In the genomic region with DNA sequence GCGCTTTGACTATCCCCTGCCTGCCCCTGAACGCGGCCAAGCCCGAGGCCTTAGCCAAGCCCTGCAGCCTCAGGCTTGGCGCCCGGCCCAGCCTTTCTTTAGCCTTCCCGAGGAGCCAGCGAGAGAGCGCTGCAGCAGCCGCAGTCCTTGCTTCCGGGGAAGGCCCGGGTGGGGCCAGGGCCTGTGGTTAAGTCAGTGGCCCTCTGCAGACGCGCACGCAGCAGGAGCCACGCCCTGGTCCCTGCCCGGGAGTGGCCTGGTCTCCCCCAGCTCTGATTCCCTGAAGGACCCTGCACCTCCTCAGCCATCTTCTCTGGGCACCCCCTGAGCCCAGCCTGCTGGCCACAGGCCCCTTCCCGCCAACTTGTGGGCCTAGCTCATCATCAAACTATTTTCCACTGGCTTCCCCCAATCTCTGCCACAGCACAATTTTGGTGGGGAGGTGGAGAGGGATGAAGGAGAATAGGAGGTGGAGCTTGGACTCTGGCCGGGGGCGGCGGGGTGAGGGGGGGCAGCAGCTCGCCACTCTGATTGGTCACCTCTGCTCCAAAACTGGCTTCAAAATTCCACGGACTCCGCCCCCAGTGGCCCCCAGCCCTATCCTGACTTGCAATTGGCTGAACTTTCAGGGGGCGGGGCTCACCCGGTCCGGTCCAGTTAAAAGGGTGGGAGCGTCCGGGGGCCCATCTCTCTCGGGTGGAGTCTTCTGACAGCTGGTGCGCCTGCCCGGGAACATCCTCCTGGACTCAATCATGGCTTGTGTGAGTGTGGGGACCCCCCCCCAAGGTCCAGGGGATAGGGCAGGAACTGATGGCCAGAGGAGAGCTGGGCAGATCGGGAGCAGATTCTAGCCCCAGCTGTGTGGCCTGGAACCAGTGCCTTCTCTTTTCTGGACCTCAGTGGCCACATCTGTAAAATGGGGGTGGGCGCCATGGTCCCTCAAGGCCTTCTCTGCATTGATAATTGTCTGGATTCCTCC, we compare ENCODE assay signal across 7 cellular contexts. TPM values are rescaled to one million over a fixed set of nuclear protein-coding genes. Genes with fewer than 3 reads are reported as not detected.
DNase-seq lines count a peak whose midpoint lies in the region; ATAC-seq, FAIRE-seq and TF ChIP-seq lines count a peak whose summit lies in the region.

LGALS1 (plus strand) TSS at position 686 of the 979 bp plus-strand sequence; CDS start at position 753, 67 bp downstream.

- TF ChIP-seq RAD21 in H1 (IDR thresholded peaks at IDR 0.05 in 1 of 2, conservative IDR thresholded peaks at IDR 0.05 in 1 of 2; ENCODE audit: low read depth in 2 of 2, low read length in 2 of 2): no peak

- POLR2A ChIA-PET in activated CD8-positive, alpha-beta T cell treated with anti-CD3 and anti-CD28 coated beads for 36 hours (lab: Charles Lee): interaction anchor here (0.5 to 8.2 kb wide), 13 partner anchors 8 to 1240 kb away, joined by 3 to 49 read pairs (median 5); partner anchors contain the start of genes GGA1, NOL12, PDXP and SH3BP1
- POLR2A ChIA-PET in H1 (lab: Charles Lee; ENCODE audit: partially characterized antibody): interaction anchor here (1.0 to 2.2 kb wide), 10 partner anchors 8 to 129 kb away, joined by 3 to 13 read pairs (median 4); partner anchors contain the start of genes GGA1, NOL12 and PDXP

- intact Hi-C loops in activated CD8-positive, alpha-beta T cell treated with anti-CD3 and anti-CD28 coated beads for 36 hours (cut with micrococcal nuclease): loop anchor here (5.0 kb wide), 1 partner anchor 38 kb away; the partner anchor contains the start of gene SH3BP1

- peak; percentile 49 for ATAC-seq in HG02798 (IDR thresholded peaks at IDR 0.05; ENCODE audit: poor library complexity, unreplicated experiment)
- peak; percentile 43 for ATAC-seq in activated CD8-positive, alpha-beta T cell treated with anti-CD3 and anti-CD28 coated beads for 36 hours

- H2BK20ac ChIP-seq in H1 (ENCODE audit: low read length): peak within 1 kb of the TSS; percentile 72; the same call in 1 of the 2 replicates

- H4K5ac ChIP-seq in H1 (ENCODE audit: insufficient read length, low read depth, low read length): peak within 1 kb of the TSS; percentile 7

- H3K36me3 ChIP-seq in H1 (ENCODE audit: control insufficient read depth in 2 of 4, insufficient read depth in 4 of 4, low read length in 3 of 4): no peaks in the 10 kb centered on the region

- peak within 1 kb of the TSS; percentile 45 for H4K8ac ChIP-seq in H1 (ENCODE audit: extremely low read depth, insufficient read depth, low read length)

- no peaks in the 10 kb centered on the region for H3K9me3 Mint-ChIP-seq in activated CD8-positive, alpha-beta T cell treated with anti-CD3 and anti-CD28 coated beads for 36 hours

- H4K20me1 ChIP-seq in H1 (replicated peaks in 1 of 2; ENCODE audit: control insufficient read depth in 1 of 2, insufficient read depth in 2 of 2, low read length in 2 of 2): peaks cover 0 to 2% of the 10 kb centered on the region in 2 experiments

- 79% methylated on average over 30 of the region's 34 CpGs; no CpG with 5 or more reads in 1 of the 2 experiments for WGBS in H1 (ENCODE audit: extremely low coverage in 1 of 2, insufficient coverage in 1 of 2, insufficient read length in 1 of 2, insufficient replicate concordance in 2 of 2, low coverage in 1 of 2, low lambda C conversion rate in 2 of 2, missing lambda C conversion rate in 1 of 2), 2 experiments

- no peak within 1 kb of the TSS for H3K9ac ChIP-seq in H1 (replicated peaks in 1 of 4; ENCODE audit: extremely low read depth in 1 of 4, low read depth in 3 of 4, low read length in 3 of 4)

- no peaks in the 10 kb centered on the region for H3K27me3 Mint-ChIP-seq in activated CD8-positive, alpha-beta T cell treated with anti-CD3 and anti-CD28 coated beads for 36 hours

- TF ChIP-seq EP300 in H1 (IDR thresholded peaks at IDR 0.05; ENCODE audit: borderline replicate concordance in 1 of 2, low read depth in 2 of 2, low read length in 2 of 2): no peak

- peak within 1 kb of the TSS; percentile 85 for H2BK120ac ChIP-seq in H1 (replicated peaks; ENCODE audit: low read depth, low read length)

- H3K23me2 ChIP-seq in H1 (ENCODE audit: low read depth, low read length): peaks cover 2% of the 10 kb centered on the region; the same call in 1 of the 2 replicates

- FAIRE-seq in GM12891 (lab: Jason Lieb, UNC) (peak; percentile 84), H1 (lab: Jason Lieb, UNC) (no peak)

- no peak within 1 kb of the TSS for H2AFZ ChIP-seq in H1 (ENCODE audit: low read length)

- H3K56ac ChIP-seq in H1 (replicated peaks; ENCODE audit: insufficient read length, low read depth, low read length): no peak within 1 kb of the TSS

- peak within 1 kb of the TSS; percentile 93 for H3K27ac Mint-ChIP-seq in activated CD8-positive, alpha-beta T cell treated with anti-CD3 and anti-CD28 coated beads for 36 hours

- no peaks in the 10 kb centered on the region for H3K79me1 ChIP-seq in H1 (ENCODE audit: low read depth, low read length)

- peaks cover 66% of the 10 kb centered on the region for H3K4me1 Mint-ChIP-seq in activated CD8-positive, alpha-beta T cell treated with anti-CD3 and anti-CD28 coated beads for 36 hours (ENCODE audit: low read depth)

- H3K9me3 ChIP-seq in H1 (ENCODE audit: insufficient read depth in 2 of 2, low read depth in 1 of 2, low read length in 1 of 2): no peaks in the 10 kb centered on the region

- H3K18ac ChIP-seq in H1 (ENCODE audit: extremely low read depth, low read length): peak within 1 kb of the TSS; percentile 56; the same call in 1 of the 2 replicates

- H3K4me3 Mint-ChIP-seq in activated CD8-positive, alpha-beta T cell treated with anti-CD3 and anti-CD28 coated beads for 36 hours: peak within 1 kb of the TSS; percentile 77

- H3K23ac ChIP-seq in H1 (ENCODE audit: insufficient read length): no peak within 1 kb of the TSS

- peaks cover 0 to 2% (median 0%) of the 10 kb centered on the region in 4 experiments; a peak in 1 of 7 replicates for H3K27me3 ChIP-seq in H1 (replicated peaks in 1 of 4; ENCODE audit: control insufficient read depth in 3 of 4, extremely low read depth in 1 of 4, insufficient read depth in 3 of 4, low read length in 3 of 4)

- H3K14ac ChIP-seq in H1 (ENCODE audit: insufficient read length): no peak within 1 kb of the TSS

- 0 out of 2 replicates have a peak within 1 kb of the TSS, but pooled peaks have one; percentile 55 for H2BK12ac ChIP-seq in H1 (ENCODE audit: low read depth, low read length)

- H4K91ac ChIP-seq in H1 (replicated peaks; ENCODE audit: insufficient read length, low read length): peak within 1 kb of the TSS; percentile 55

- H3K79me2 ChIP-seq in H1 (ENCODE audit: control insufficient read depth in 1 of 2, insufficient read depth in 2 of 2, low read length in 2 of 2): no peaks in the 10 kb centered on the region

- peak within 1 kb of the TSS; percentile 7 for H3K4ac ChIP-seq in H1 (replicated peaks; ENCODE audit: insufficient read length, low read depth, low read length)

- CTCF ChIA-PET in activated CD8-positive, alpha-beta T cell treated with anti-CD3 and anti-CD28 coated beads for 36 hours (lab: Charles Lee): interaction anchor here (0.9 to 68.1 kb wide), 8 partner anchors 14 to 143 kb away, joined by 3 to 1770 read pairs (median 4); partner anchors contain the start of genes GGA1, PDXP and SH3BP1
- CTCF ChIA-PET in H1 (lab: Charles Lee; ENCODE audit: partially characterized antibody): interaction anchor here (0.7 to 16.3 kb wide), 11 partner anchors 11 to 712 kb away, joined by 3 to 261 read pairs (median 3); partner anchors contain the start of genes PDXP, SH3BP1 and TRIOBP

- peaks cover 4% of the 10 kb centered on the region for H3K36me3 Mint-ChIP-seq in activated CD8-positive, alpha-beta T cell treated with anti-CD3 and anti-CD28 coated beads for 36 hours (ENCODE audit: low read depth)

- H2BK15ac ChIP-seq in H1 (ENCODE audit: low read length): peak within 1 kb of the TSS; percentile 61; the same call in 1 of the 2 replicates

- DNase-seq in GM12891 (ENCODE audit: insufficient read length, low spot score): peak; percentile 72
- DNase-seq in NCI-H69 (lab: John Stamatoyannopoulos, UW): peak; percentile 88
- peak; percentile 84 for DNase-seq in activated CD8-positive, alpha-beta T cell treated with anti-CD3 and anti-CD28 coated beads for 36 hours
- peak in 1 of 2 experiments; percentile 73 for DNase-seq in H1 (ENCODE audit: low read depth in 1 of 2, low spot score in 2 of 2)
- peak; percentile 95 for DNase-seq in medulla oblongata (ENCODE audit: extremely low spot score)
- DNase-seq in stimulated activated CD8-positive, alpha-beta memory T cell treated with anti-CD3 and anti-CD28 coated beads, Interleukin-4, amount 100 ng/mL, for 24 hours (ENCODE audit: low read depth): peak; percentile 48

- peaks cover 0 to 19% (median 13%) of the 10 kb centered on the region in 4 experiments; a peak in 6 of 7 replicates for H3K4me1 ChIP-seq in H1 (replicated peaks in 1 of 4; ENCODE audit: control insufficient read depth in 3 of 4, insufficient read depth in 4 of 4, low read length in 3 of 4)

- peak within 1 kb of the TSS; percentile 2; the same call in 1 of the 2 replicates for H2BK5ac ChIP-seq in H1 (ENCODE audit: low read depth, low read length)

- no peak for TF ChIP-seq POLR2A in GM12891 (IDR thresholded peaks at IDR 0.05; ENCODE audit: low read depth, low read length)
- TF ChIP-seq POLR2A in H1 (IDR thresholded peaks at IDR 0.05; ENCODE audit: control extremely low read depth in 1 of 2, low read depth in 2 of 2, low read length in 2 of 2): no peak

- H3K4me3 ChIP-seq in H1 (ENCODE audit: extremely low read depth in 1 of 4, insufficient read depth in 2 of 4, low read depth in 3 of 4, low read length in 4 of 4): peak within 1 kb of the TSS in 2 of 4 experiments; percentile 28 to 63; a peak in 3 of 8 replicates

- peak within 1 kb of the TSS; percentile 63 to 78 for H3K4me2 ChIP-seq in H1 (ENCODE audit: insufficient read depth in 1 of 2, low read depth in 2 of 2, low read length in 2 of 2)

- no peak within 1 kb of the TSS for H3K27ac ChIP-seq in H1 (ENCODE audit: low read depth, low read length)

- no peak within 1 kb of the TSS for H2AK5ac ChIP-seq in H1 (ENCODE audit: low read depth, low read length)

- no peak for TF ChIP-seq CTCF in activated CD8-positive, alpha-beta T cell treated with anti-CD3 and anti-CD28 coated beads for 36 hours (IDR thresholded peaks at IDR 0.05)
- no peak for TF ChIP-seq CTCF in H1 (IDR thresholded peaks at IDR 0.05; ENCODE audit: control extremely low read depth in 1 of 3, insufficient read depth in 1 of 3, low read depth in 1 of 3, low read length in 3 of 3)

RNA-seq across cellular contexts. Expression of gene LGALS1, which starts in this region (rescaled TPM):
- polyA plus RNA-seq in GM12891 (2012; ENCODE audit: low read depth, missing spikeins): 590 TPM
- total RNA-seq in activated CD8-positive, alpha-beta T cell treated with anti-CD3 and anti-CD28 coated beads for 36 hours: 100 to 1,000 TPM; 247 to 261 TPM
- 12.0 and 14.9 TPM in 2 replicates for total RNA-seq in H1 (2021; fragmentation: NEBNext Ultra II Directional; extraction: Animal tissue kit (Norgen Biotek cat#: 25700))
- 92.4 and 101 TPM in 2 replicates for polyA plus RNA-seq in H1 (2011; rRNA removed)
- polyA plus RNA-seq in H1 (2011; cell fraction: cytosol; rRNA removed): 77.6 TPM
- polyA plus RNA-seq in H1 (2011; cell fraction: nucleus; rRNA removed): 64.0 TPM
- 11.2 to 50.4 TPM (median 33.3 TPM) in 4 replicates for polyA plus RNA-seq in H1 (2012, experiment 1 of 2)
- polyA plus RNA-seq in H1 (2012, experiment 2 of 2): 38.4 TPM
- 39.2 TPM for polyA plus RNA-seq in H1 (2013, experiment 1 of 2)
- 36.3 TPM for polyA plus RNA-seq in H1 (2013, experiment 2 of 2)
- polyA minus RNA-seq in H1 (2011; rRNA and poly(A)+ RNA removed): 15.3 and 15.5 TPM in 2 replicates
- polyA minus RNA-seq in H1 (2011; cell fraction: cytosol; rRNA and poly(A)+ RNA removed): 13.3 TPM
- polyA minus RNA-seq in H1 (2011; cell fraction: nucleus; rRNA and poly(A)+ RNA removed): 14.5 TPM

Comparison
In these comparisons a context has a peak if more than half of its experiments do, and no peak if none do; other contexts are left out.
1. RNA of gene LGALS1 (total RNA-seq): 247 to 261 TPM in activated CD8-positive, alpha-beta T cell treated with anti-CD3 and anti-CD28 coated beads for 36 hours; 12.0 to 14.9 TPM in H1; every median in the first group is over 10 times any median in the second.